14 cellular contexts compared by ENCODE assay signal in the genomic region with DNA sequence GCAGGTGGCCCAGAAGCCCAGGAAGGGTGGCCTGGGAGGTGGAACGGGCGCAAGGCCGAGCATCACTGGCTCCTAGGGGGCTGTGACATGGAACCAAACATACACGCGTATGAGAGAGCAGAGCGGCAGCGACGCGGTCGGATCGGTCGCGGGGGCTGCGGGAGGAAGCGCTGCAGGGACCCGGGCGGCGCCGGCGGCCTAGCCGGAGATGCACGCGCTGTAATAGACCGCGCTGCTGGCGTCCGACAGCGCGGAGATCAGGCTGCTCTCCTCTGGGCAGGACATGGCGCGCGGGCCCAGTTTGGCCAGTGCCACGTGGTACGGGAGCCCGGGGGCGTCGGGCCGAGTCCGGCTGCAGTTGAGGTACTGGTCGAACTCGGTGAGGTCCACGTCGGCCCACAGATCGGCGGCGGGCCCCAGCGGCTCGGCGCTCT. TPM values are rescaled to one million over a fixed set of nuclear protein-coding genes. Genes with fewer than 3 reads are reported as not detected.
DNase-seq lines count a peak whose midpoint lies in the region; TF ChIP-seq lines count a peak whose summit lies in the region.
"Had no signal": no experiment of that assay in that cellular context is flagged by ENCODE, and none has a peak within 500 bp of the region (broad histone marks: within the 10 kb centered on the region; RNA-seq: fewer than 3 reads in every experiment).

No MANE protein-coding gene starts in this region.

- H3K9me3 Mint-ChIP-seq in endothelial cell (ENCODE audit: unreplicated experiment): no peaks in the 10 kb centered on the region

- H3K4me1 ChIP-seq in BLaER1 treated with 17β-estradiol and CSF1 and Interleukin-3, amounts not matched to agents 10 nM and 100 nM: peaks cover 17 to 76% (median 54%) of the 10 kb centered on the region in 10 experiments
- H3K4me1 ChIP-seq in HUES64 (ENCODE audit: insufficient read depth, low read length) (peaks cover 7% of the 10 kb centered on the region; the same call in 1 of the 2 replicates), osteoblast (ENCODE audit: insufficient read depth, low read length) (no peaks in the 10 kb centered on the region)

- peak overlapping the region; percentile 9 to 56 (median 44); a peak in 13 of 22 replicates for H3K4me2 ChIP-seq in BLaER1 treated with 17β-estradiol and CSF1 and Interleukin-3, amounts not matched to agents 10 nM and 100 nM
- H3K4me2 ChIP-seq in osteoblast (ENCODE audit: insufficient read depth, low read length): no peak overlapping the region

- WGBS in HUES64: 6% methylated on average over 49 of the region's 49 CpGs

- H3K4me3 ChIP-seq in BLaER1 treated with 17β-estradiol and CSF1 and Interleukin-3, amounts not matched to agents 10 nM and 100 nM: peak overlapping the region in 2 of 10 experiments; percentile 37 to 44; a peak in 3 of 20 replicates
- H3K4me3 ChIP-seq in HUES64 (ENCODE audit: low read length): peak overlapping the region; percentile 31
- H3K4me3 ChIP-seq in osteoblast (ENCODE audit: insufficient read depth, low read length): no peak overlapping the region

- H3K4me1 Mint-ChIP-seq in endothelial cell (ENCODE audit: unreplicated experiment): peaks cover 49% of the 10 kb centered on the region

- no peak for TF ChIP-seq CTCF in endothelial cell (IDR thresholded peaks at IDR 0.05; ENCODE audit: unreplicated experiment)
- TF ChIP-seq CTCF in osteoblast (IDR thresholded peaks at IDR 0.05; ENCODE audit: extremely low read depth, low read depth, low read length): no peak

- peaks cover 15% of the 10 kb centered on the region for H3K27me3 Mint-ChIP-seq in endothelial cell (ENCODE audit: unreplicated experiment)

- H3K79me2 ChIP-seq in osteoblast (ENCODE audit: insufficient read depth, low read length): no peaks in the 10 kb centered on the region

- no peaks in the 10 kb centered on the region for H3K36me3 ChIP-seq in BLaER1 treated with 17β-estradiol and CSF1 and Interleukin-3, amounts not matched to agents 10 nM and 100 nM
- H3K36me3 ChIP-seq in HUES64 (ENCODE audit: insufficient read depth, low read length): no peaks in the 10 kb centered on the region
- no peaks in the 10 kb centered on the region for H3K36me3 ChIP-seq in osteoblast (ENCODE audit: insufficient read depth, low read length)
- H3K36me3 ChIP-seq: neutrophil had no signal

- H3K27me3 ChIP-seq in BLaER1 treated with 17β-estradiol and CSF1 and Interleukin-3, amounts not matched to agents 10 nM and 100 nM: peaks cover 83 to 100% (median 98%) of the 10 kb centered on the region in 11 experiments
- peaks cover 81% of the 10 kb centered on the region for H3K27me3 ChIP-seq in HUES64 (ENCODE audit: insufficient read depth, low read length)
- H3K27me3 ChIP-seq in osteoblast (ENCODE audit: insufficient read depth, low read length): peaks cover 24% of the 10 kb centered on the region

- H3K27ac Mint-ChIP-seq in endothelial cell (ENCODE audit: unreplicated experiment): no peak overlapping the region
- H3K27ac Mint-ChIP-seq: CD14-positive monocyte had no signal

- peaks cover 21% of the 10 kb centered on the region for H3K36me3 Mint-ChIP-seq in endothelial cell (ENCODE audit: low read depth, unreplicated experiment)
- H3K36me3 Mint-ChIP-seq: CD14-positive monocyte had no signal

- H3K4me3 Mint-ChIP-seq in endothelial cell (ENCODE audit: unreplicated experiment): peak overlapping the region; percentile 92

- H3K27ac ChIP-seq in BLaER1 treated with 17β-estradiol and CSF1 and Interleukin-3, amounts not matched to agents 10 nM and 100 nM: no peak overlapping the region
- H3K27ac ChIP-seq in HUES64 (ENCODE audit: low read depth, low read length): no peak overlapping the region
- H3K27ac ChIP-seq in osteoblast (ENCODE audit: low read depth, low read length): no peak overlapping the region
- H3K27ac ChIP-seq: neutrophil had no signal

- no peak overlapping the region for H2AFZ ChIP-seq in osteoblast (ENCODE audit: low read length)

- H3K9ac ChIP-seq in BLaER1 treated with 17β-estradiol and CSF1 and Interleukin-3, amounts not matched to agents 10 nM and 100 nM: no peak overlapping the region
- H3K9ac ChIP-seq in HUES64 (ENCODE audit: low read depth, low read length): peak overlapping the region; percentile 34; the same call in 1 of the 2 replicates

- H4K20me1 ChIP-seq in BLaER1 treated with 17β-estradiol and CSF1 and Interleukin-3, amounts not matched to agents 10 nM and 100 nM: peaks cover 0 to 39% (median 6%) of the 10 kb centered on the region in 11 experiments; a peak in 12 of 22 replicates
- H4K20me1 ChIP-seq in osteoblast (ENCODE audit: insufficient read depth, low read length): no peaks in the 10 kb centered on the region

- no peaks in the 10 kb centered on the region for H3K9me3 ChIP-seq in BLaER1 treated with 17β-estradiol and CSF1 and Interleukin-3, amounts not matched to agents 10 nM and 100 nM (replicated peaks in 1 of 11)
- H3K9me3 ChIP-seq in HUES64 (ENCODE audit: insufficient read depth, low read depth, low read length) (no peaks in the 10 kb centered on the region), osteoblast (ENCODE audit: low read depth, low read length) (no peaks in the 10 kb centered on the region)
- H3K9me3 ChIP-seq: neutrophil had no signal

- DNase-seq in endothelial cell (ENCODE audit: low spot score) (no peak), osteoblast (ENCODE audit: insufficient read length, low spot score, missing footprints) (peak; percentile 82), medulla oblongata (ENCODE audit: extremely low spot score) (no peak), anterior cingulate cortex (lab: John Stamatoyannopoulos, UW) (no peak), NCI-H524 treated with DMSO at 0.1 percent for 48 hours (lab: John Stamatoyannopoulos, UW) (no peak), SIG-M5 (lab: John Stamatoyannopoulos, UW) (no peak)
- DNase-seq: amniotic stem cell; NCI-H1105; stimulated activated CD4-positive, alpha-beta T cell treated with anti-CD3 and anti-CD28 coated beads, Interleukin-4, amount 100 ng/mL, for 1 hour; T-helper 2 cell had no signal

RNA-seq across cellular contexts. Expression of a gene that starts 1.5 kb away (rescaled TPM):
- 0.15 TPM for polyA plus RNA-seq in HUES64 (2013, experiment 1 of 2)
- polyA plus RNA-seq in HUES64 (2013, experiment 2 of 2): 0.32 TPM
- total RNA-seq in endothelial cell (ENCODE audit: unreplicated experiment): 149 TPM
- total RNA-seq in osteoblast: under 0.01 TPM in 2 replicates
- polyA plus RNA-seq: CD14-positive monocyte had no signal

RNA-seq across cellular contexts. Expression of a gene that starts 12.0 kb away (rescaled TPM):
- polyA plus RNA-seq in HUES64 (2013, experiment 1 of 2): 0.15 TPM
- polyA plus RNA-seq in HUES64 (2013, experiment 2 of 2): 0.32 TPM
- total RNA-seq in endothelial cell (ENCODE audit: unreplicated experiment) (14.2 TPM), osteoblast (0.59 and 1.1 TPM in 2 replicates)
- polyA plus RNA-seq: CD14-positive monocyte had no signal

RNA-seq across cellular contexts. Expression of a gene that starts 15.0 kb away (rescaled TPM):
- polyA plus RNA-seq in HUES64 (2013, experiment 1 of 2): 31.3 TPM
- polyA plus RNA-seq in HUES64 (2013, experiment 2 of 2): 39.4 TPM
- total RNA-seq in endothelial cell (ENCODE audit: unreplicated experiment) (123 TPM), osteoblast (28.9 and 31.5 TPM in 2 replicates)

RNA-seq across cellular contexts. Expression of a gene that starts 31.3 kb away (rescaled TPM):
- polyA plus RNA-seq in HUES64 (2013, experiment 1 of 2): 8.5 TPM
- 11.2 TPM for polyA plus RNA-seq in HUES64 (2013, experiment 2 of 2)
- 26.2 TPM for total RNA-seq in endothelial cell (ENCODE audit: unreplicated experiment)
- 5.3 and 6.9 TPM in 2 replicates for total RNA-seq in osteoblast

RNA-seq across cellular contexts. Expression of a gene that starts 31.9 kb away (rescaled TPM):
- polyA plus RNA-seq in HUES64 (2013, experiment 1 of 2): 0.40 TPM
- polyA plus RNA-seq in HUES64 (2013, experiment 2 of 2): 0.63 TPM
- total RNA-seq in endothelial cell (ENCODE audit: unreplicated experiment) (10.2 TPM), osteoblast (0.59 and 0.72 TPM in 2 replicates)

Comparison
In these comparisons a context has a peak if more than half of its experiments do, and no peak if none do; other contexts are left out.
1. RNA of a gene that starts 1.5 kb away (total RNA-seq): 149 TPM in endothelial cell (single experiment); under 0.01 TPM in osteoblast; every median in the first group is over 100 times any median in the second.